ENCODE assay signal across 24 cellular contexts in the genomic region with DNA sequence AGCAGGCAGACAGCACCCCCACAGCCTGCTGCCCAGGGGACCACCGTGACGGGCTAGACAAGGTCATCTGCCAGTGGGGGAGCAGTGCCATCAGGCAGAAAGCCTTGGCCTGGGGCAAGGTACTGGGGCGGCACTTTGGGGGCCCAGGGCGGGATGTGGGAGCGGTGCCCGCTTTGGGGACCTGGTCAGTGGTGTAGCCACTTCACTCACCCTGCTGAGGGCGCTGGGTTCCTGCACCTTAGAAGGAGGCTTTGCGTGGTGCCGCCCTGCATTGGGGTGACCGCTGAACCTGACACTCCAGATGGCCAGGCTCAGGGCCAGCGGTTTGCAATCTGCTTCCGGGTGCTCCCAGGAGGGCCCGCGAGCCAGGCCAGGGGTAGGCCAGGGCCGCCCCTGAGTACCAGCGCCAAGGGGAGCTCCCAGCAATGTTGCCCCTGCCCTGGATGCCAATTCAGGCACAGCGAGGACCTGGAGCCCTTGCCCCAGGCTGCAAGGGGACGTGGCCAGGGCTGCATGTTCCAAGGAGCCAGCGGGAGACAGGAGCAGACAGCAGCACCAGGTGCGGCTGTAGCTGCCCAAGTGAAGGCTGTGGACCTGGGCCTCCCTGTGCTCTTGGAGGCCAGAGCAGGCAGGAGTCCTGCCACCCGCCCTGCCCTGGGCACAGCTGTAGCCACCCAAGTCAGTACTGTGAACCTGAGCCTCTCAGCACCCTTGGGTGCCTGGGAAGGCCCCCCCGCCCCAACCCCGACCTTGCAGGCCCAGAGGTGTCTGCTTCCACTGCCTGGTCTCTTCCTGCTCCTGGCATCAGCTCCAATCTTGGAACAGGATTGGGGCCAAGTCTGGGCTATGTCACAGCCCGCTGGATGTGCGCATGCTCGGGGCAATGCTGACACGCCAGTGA.
A peak's percentile ranks its signal among the peaks of the same experiment; 100 is the strongest.
DNase-seq lines count a peak whose midpoint lies in the region; ATAC-seq and TF ChIP-seq lines count a peak whose summit lies in the region.
"Had no signal": no experiment of that assay in that cellular context is flagged by ENCODE, and none has a peak within 500 bp of the region (broad histone marks: within the 10 kb centered on the region; RNA-seq: fewer than 3 reads in every experiment).

No MANE protein-coding gene starts in this region.

- peak; percentile 9 for ATAC-seq in mucosa of descending colon
- ATAC-seq in stimulated activated effector memory CD8-positive, alpha-beta T cell treated with anti-CD3 and anti-CD28 coated beads, Interleukin-12 subunit alpha, Interleukin-12 subunit beta, amount 100 ng/mL, for 72 hours = peak; percentile 33
- ATAC-seq: Right ventricle myocardium inferior had no signal

- H3K27ac Mint-ChIP-seq in chondrocyte (ENCODE audit: unreplicated experiment) = no peak overlapping the region
- H3K27ac Mint-ChIP-seq in stimulated activated effector memory CD8-positive, alpha-beta T cell treated with anti-CD3 and anti-CD28 coated beads, Interleukin-12 subunit alpha, Interleukin-12 subunit beta, amount 100 ng/mL, for 72 hours = no peak overlapping the region
- H3K27ac Mint-ChIP-seq: CD4-positive, alpha-beta memory T cell; H9; HFFc6; IgD-negative memory B cell had no signal

- H3K4me1 ChIP-seq in mucosa of descending colon (ENCODE audit: low read depth) = no peaks in the 10 kb centered on the region
- H3K4me1 ChIP-seq: BLaER1 treated with 17β-estradiol and CSF1 and Interleukin-3, amounts not matched to agents 10 nM and 100 nM had no signal

- TF ChIP-seq CTCF in chondrocyte (IDR thresholded peaks at IDR 0.05) (no peak), mucosa of descending colon (IDR thresholded peaks at IDR 0.05) (no peak)

- intact Hi-C loops in mucosa of descending colon (cut with DNase I, micrococcal nuclease) = no loop called here

- no peaks in the 10 kb centered on the region for H3K9me3 ChIP-seq in mucosa of descending colon
- H3K9me3 ChIP-seq: BLaER1 treated with 17β-estradiol and CSF1 and Interleukin-3, amounts not matched to agents 10 nM and 100 nM had no signal

- DNase-seq in DMS 273 (lab: John Stamatoyannopoulos, UW; ENCODE audit: unreplicated experiment) (peak; percentile 14), DMS 273 treated with DMSO at 0.1 percent for 48 hours (lab: John Stamatoyannopoulos, UW) (no peak), chondrocyte (ENCODE audit: low spot score) (peak; percentile 75), mucosa of descending colon (peak in 1 of 3 donors; percentile 43), NCI-H146 treated with DMSO at 0.1 percent for 48 hours (lab: John Stamatoyannopoulos, UW; ENCODE audit: unreplicated experiment) (no peak), NCI-H82 treated with DMSO at 0.1 percent for 48 hours (lab: John Stamatoyannopoulos, UW; ENCODE audit: unreplicated experiment) (no peak), activated T-cell treated with anti-CD3 and anti-CD28 coated beads for 4 hours (no peak)
- no peak for DNase-seq in stimulated activated effector memory CD8-positive, alpha-beta T cell treated with anti-CD3 and anti-CD28 coated beads, Interleukin-12 subunit alpha, Interleukin-12 subunit beta, amount 100 ng/mL, for 72 hours (ENCODE audit: low spot score in 2 of 2)
- DNase-seq: ACHN, DMS53, EL, H9, HFFc6, MV-4-11, NCI-H1105 treated with DMSO at 0.1 percent for 48 hours, NCI-H1694, NCI-H2081, NCI-H2171, NCI-H524 treated with DMSO at 0.1 percent for 48 hours, NCI-H82 had no signal

- H3K36me3 ChIP-seq in mucosa of descending colon (ENCODE audit: low read depth) = no peaks in the 10 kb centered on the region
- H3K36me3 ChIP-seq: BLaER1 treated with 17β-estradiol and CSF1 and Interleukin-3, amounts not matched to agents 10 nM and 100 nM had no signal

- no peak overlapping the region for H3K4me3 Mint-ChIP-seq in chondrocyte (ENCODE audit: unreplicated experiment)
- H3K4me3 Mint-ChIP-seq in stimulated activated effector memory CD8-positive, alpha-beta T cell treated with anti-CD3 and anti-CD28 coated beads, Interleukin-12 subunit alpha, Interleukin-12 subunit beta, amount 100 ng/mL, for 72 hours = no peak overlapping the region
- H3K4me3 Mint-ChIP-seq: CD4-positive, alpha-beta memory T cell; H9; HFFc6 had no signal

- no peaks in the 10 kb centered on the region for H3K36me3 Mint-ChIP-seq in chondrocyte (ENCODE audit: low read depth)
- no peaks in the 10 kb centered on the region for H3K36me3 Mint-ChIP-seq in stimulated activated effector memory CD8-positive, alpha-beta T cell treated with anti-CD3 and anti-CD28 coated beads, Interleukin-12 subunit alpha, Interleukin-12 subunit beta, amount 100 ng/mL, for 72 hours
- H3K36me3 Mint-ChIP-seq: CD4-positive, alpha-beta memory T cell; IgD-negative memory B cell had no signal

- peaks cover 5% of the 10 kb centered on the region for H3K9me3 Mint-ChIP-seq in chondrocyte (ENCODE audit: low read depth)
- peaks cover 5% of the 10 kb centered on the region for H3K9me3 Mint-ChIP-seq in stimulated activated effector memory CD8-positive, alpha-beta T cell treated with anti-CD3 and anti-CD28 coated beads, Interleukin-12 subunit alpha, Interleukin-12 subunit beta, amount 100 ng/mL, for 72 hours
- H3K9me3 Mint-ChIP-seq: H9 had no signal

- H3K4me3 ChIP-seq in mucosa of descending colon = no peak overlapping the region
- H3K4me3 ChIP-seq: BLaER1 treated with 17β-estradiol and CSF1 and Interleukin-3, amounts not matched to agents 10 nM and 100 nM had no signal

- H3K27me3 Mint-ChIP-seq in chondrocyte (ENCODE audit: low read depth) = no peaks in the 10 kb centered on the region
- H3K27me3 Mint-ChIP-seq: CD4-positive, alpha-beta memory T cell; IgD-negative memory B cell had no signal

- no peaks in the 10 kb centered on the region for H3K4me1 Mint-ChIP-seq in chondrocyte (ENCODE audit: low read depth)
- H3K4me1 Mint-ChIP-seq in stimulated activated effector memory CD8-positive, alpha-beta T cell treated with anti-CD3 and anti-CD28 coated beads, Interleukin-12 subunit alpha, Interleukin-12 subunit beta, amount 100 ng/mL, for 72 hours = no peaks in the 10 kb centered on the region
- H3K4me1 Mint-ChIP-seq: CD4-positive, alpha-beta memory T cell; IgD-negative memory B cell had no signal

Comparison
In these comparisons a context has a peak if more than half of its experiments do, and no peak if none do; other contexts are left out.
1. DNase-seq: peak in DMS 273 (single experiment) and chondrocyte (single experiment); none in DMS 273 treated with DMSO at 0.1 percent for 48 hours (single experiment), stimulated activated effector memory CD8-positive, alpha-beta T cell treated with anti-CD3 and anti-CD28 coated beads, Interleukin-12 subunit alpha, Interleukin-12 subunit beta, amount 100 ng/mL, for 72 hours (0 of 2), NCI-H146 treated with DMSO at 0.1 percent for 48 hours (single experiment), NCI-H82 treated with DMSO at 0.1 percent for 48 hours (single experiment) and activated T-cell treated with anti-CD3 and anti-CD28 coated beads for 4 hours (single experiment).